ENCODE assay signal across 8 cellular contexts in genomic region chr1:6199298-6200187, GRCh38. TPM values are rescaled to one million over a fixed set of nuclear protein-coding genes. Genes with fewer than 3 reads are reported as not detected.
A peak's percentile ranks its signal among the peaks of the same experiment; 100 is the strongest.
DNase-seq lines count a peak whose midpoint lies in the region; ATAC-seq and TF ChIP-seq lines count a peak whose summit lies in the region.

Gene RPL22 (minus strand): TSS chr1:6199595. CDS start chr1:6199573, 22 bp downstream.

- TSS peak; percentile 36 for BruUV-seq in PC-9 (replicated peaks; lab: Mats Ljungman, UMichigan)

- peaks cover 11% of the 10 kb centered on the region for H3F3A ChIP-seq in PC-9 (ENCODE audit: insufficient read depth, low read depth)

- H3K27ac ChIP-seq in PC-9 (peak within 1 kb of the TSS; percentile 66), epithelial cell of prostate (peak within 1 kb of the TSS; percentile 69)

- intact Hi-C loops in PC-9 (cut with micrococcal nuclease; ENCODE audit: unreplicated experiment): no loop called here
- intact Hi-C loops in mucosa of descending colon (cut with DNase I, micrococcal nuclease): no loop called here

- no peaks in the 10 kb centered on the region for H3K9me2 ChIP-seq in PC-9 (ENCODE audit: insufficient read depth)

- H3K36me3 ChIP-seq in PC-9 (ENCODE audit: low read depth): peaks cover 14% of the 10 kb centered on the region
- H3K36me3 ChIP-seq in mucosa of descending colon (ENCODE audit: low read depth): no peaks in the 10 kb centered on the region

- peaks cover 51% of the 10 kb centered on the region for H3K79me2 ChIP-seq in PC-9 (ENCODE audit: low read depth)

- ATAC-seq in GM21619 (IDR thresholded peaks at IDR 0.05; ENCODE audit: unreplicated experiment): peak; percentile 93
- ATAC-seq in mucosa of descending colon: peak; percentile 99

- H3K4me2 ChIP-seq in PC-9: peak within 1 kb of the TSS; percentile 96

- no peaks in the 10 kb centered on the region for H3K27me3 ChIP-seq in PC-9 (ENCODE audit: insufficient read depth, low read depth)

- CTCF ChIA-PET in PC-9 (lab: Charles Lee): interaction anchor here (0.6 kb wide), 1 partner anchor 157 kb away, joined by 6 read pairs; no protein-coding TSS in a partner anchor

- H3K4me1 ChIP-seq in PC-9 (replicated peaks; ENCODE audit: insufficient read depth) (peaks cover 19% of the 10 kb centered on the region), mucosa of descending colon (ENCODE audit: low read depth) (peaks cover 6% of the 10 kb centered on the region)

- H2AFZ ChIP-seq in PC-9: peak within 1 kb of the TSS; percentile 79

- DNase-seq in DMS153 (lab: John Stamatoyannopoulos, UW): peak; percentile 98
- peak; percentile 100 for DNase-seq in Jurkat, Clone E6-1 (ENCODE audit: low read depth, low spot score)
- DNase-seq in PC-9: peak; percentile 92 to 95
- peak; percentile 94 for DNase-seq in activated T-cell treated with anti-CD3 and anti-CD28 coated beads, Interleukin-2, amount 50 U/mL, for 1 hour
- peak; percentile 93 for DNase-seq in epithelial cell of prostate (ENCODE audit: low read depth, low spot score)
- DNase-seq in mucosa of descending colon: peak; percentile 97 to 100 (median 99)
- peak; percentile 95 for DNase-seq in stimulated activated CD8-positive, alpha-beta memory T cell treated with anti-CD3 and anti-CD28 coated beads, Interleukin-4, amount 100 ng/mL, for 24 hours (ENCODE audit: low read depth)

- POLR2A ChIA-PET in PC-9 (lab: Charles Lee; ENCODE audit: unreplicated experiment): no interaction called here

- no peak for TF ChIP-seq CTCF in PC-9 (conservative IDR thresholded peaks at IDR 0.05)
- no peak for TF ChIP-seq CTCF in mucosa of descending colon (IDR thresholded peaks at IDR 0.05)

- H3K9me3 ChIP-seq in PC-9 (ENCODE audit: insufficient read depth, low read depth): no peaks in the 10 kb centered on the region
- no peaks in the 10 kb centered on the region for H3K9me3 ChIP-seq in mucosa of descending colon

- peaks cover 25% of the 10 kb centered on the region; the same call in 1 of the 2 replicates for H4K20me1 ChIP-seq in PC-9 (ENCODE audit: insufficient read depth)

- H3K4me3 ChIP-seq in Jurkat, Clone E6-1 (ENCODE audit: low read length): peak within 1 kb of the TSS; percentile 83
- H3K4me3 ChIP-seq in PC-9 (peak within 1 kb of the TSS; percentile 90), mucosa of descending colon (peak within 1 kb of the TSS; percentile 76)

RNA-seq across cellular contexts. Expression of gene RPL22, which starts in this region (rescaled TPM):
- polyA plus RNA-seq in Jurkat, Clone E6-1 (2012; ENCODE audit: insufficient read depth, insufficient read length): 642 TPM
- total RNA-seq in PC-9 (2021) (408 and 447 TPM in 2 replicates), mucosa of descending colon (100 to 1,000 TPM; 349 to 387 (median 350) TPM)

Comparison
In these comparisons a context has a peak if more than half of its experiments do, and no peak if none do; other contexts are left out.
1. Peak in every context shown above with its lines: DNase-seq, ATAC-seq, H3K4me3 ChIP-seq and H3K27ac ChIP-seq.